Comparison of ENCODE assay signal across 26 cellular contexts in the genomic region with DNA sequence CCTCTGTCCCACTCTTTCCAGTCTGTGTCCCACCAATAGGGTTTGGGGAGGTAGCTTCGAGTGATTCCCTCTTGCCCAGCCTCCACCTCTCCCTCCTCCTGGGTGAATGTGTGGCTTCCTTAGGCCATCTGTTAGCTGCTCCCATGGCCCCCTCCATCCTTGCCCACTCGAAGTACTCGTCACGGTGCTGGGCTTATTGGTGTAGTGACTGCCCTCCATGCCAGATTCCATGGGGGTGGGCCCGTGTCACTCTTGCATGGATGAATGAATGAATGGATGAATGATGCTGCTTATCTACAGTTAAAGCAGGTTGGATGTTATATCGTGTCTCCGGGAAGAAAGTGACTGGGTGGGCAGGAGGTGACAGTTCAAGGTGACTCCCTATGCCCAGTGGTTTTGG. TPM values are rescaled to one million over a fixed set of nuclear protein-coding genes. Genes with fewer than 3 reads are reported as not detected.
"Had no signal": no experiment of that assay in that cellular context is flagged by ENCODE, and none has a peak within 500 bp of the region (broad histone marks: within the 10 kb centered on the region; RNA-seq: fewer than 3 reads in every experiment).

No MANE protein-coding gene starts in this region.

- H3K27ac ChIP-seq: colonic mucosa, epithelial cell of prostate, lower lobe of right lung, ovary, right lobe of liver, thyroid gland, upper lobe of right lung had no signal

- H3K36me3 Mint-ChIP-seq: naive thymus-derived CD8-positive, alpha-beta T cell; stimulated activated effector memory CD8-positive, alpha-beta T cell treated with anti-CD3 and anti-CD28 coated beads, Interleukin-12 subunit alpha, Interleukin-12 subunit beta, amount 100 ng/mL, for 72 hours had no signal

- H3K9me3 Mint-ChIP-seq: dendritic cell treated with granulocyte-macrophage colony-stimulating factor and Interleukin-4, amounts not matched to agents 40 ng/mL and 50 ng/mL, for 4 days; endodermal cell; naive thymus-derived CD8-positive, alpha-beta T cell; nephron progenitor cell; stimulated activated effector memory CD8-positive, alpha-beta T cell treated with anti-CD3 and anti-CD28 coated beads, Interleukin-12 subunit alpha, Interleukin-12 subunit beta, amount 100 ng/mL, for 72 hours had no signal

- H3K36me3 ChIP-seq: colonic mucosa, heart left ventricle, lower lobe of right lung, ovary, right lobe of liver, stomach, thyroid gland, upper lobe of right lung had no signal

- H3K4me3 ChIP-seq: colonic mucosa, gastroesophageal sphincter, heart left ventricle, lower lobe of right lung, ovary, right lobe of liver, smooth muscle cell, stomach, thyroid gland, upper lobe of right lung had no signal

- ATAC-seq: esophagus mucosa; gastroesophageal sphincter; heart left ventricle; left ventricle myocardium superior; lower lobe of right lung; naive thymus-derived CD8-positive, alpha-beta T cell; right lobe of liver; stimulated activated effector memory CD8-positive, alpha-beta T cell treated with anti-CD3 and anti-CD28 coated beads, Interleukin-12 subunit alpha, Interleukin-12 subunit beta, amount 100 ng/mL, for 72 hours; upper lobe of right lung had no signal

- H3K27me3 ChIP-seq: colonic mucosa, gastroesophageal sphincter, ovary, right lobe of liver, thyroid gland had no signal

- H3K9me3 ChIP-seq: colonic mucosa, gastroesophageal sphincter, heart left ventricle, lower lobe of right lung, ovary, right lobe of liver, stomach, thyroid gland, upper lobe of right lung had no signal

- H3K27ac Mint-ChIP-seq: dendritic cell treated with granulocyte-macrophage colony-stimulating factor and Interleukin-4, amounts not matched to agents 40 ng/mL and 50 ng/mL, for 4 days; endodermal cell; stimulated activated effector memory CD8-positive, alpha-beta T cell treated with anti-CD3 and anti-CD28 coated beads, Interleukin-12 subunit alpha, Interleukin-12 subunit beta, amount 100 ng/mL, for 72 hours had no signal

- FAIRE-seq: islet of Langerhans had no signal

- H3K4me3 Mint-ChIP-seq: dendritic cell treated with granulocyte-macrophage colony-stimulating factor and Interleukin-4, amounts not matched to agents 40 ng/mL and 50 ng/mL, for 4 days; endodermal cell; naive thymus-derived CD8-positive, alpha-beta T cell; nephron progenitor cell; stimulated activated effector memory CD8-positive, alpha-beta T cell treated with anti-CD3 and anti-CD28 coated beads, Interleukin-12 subunit alpha, Interleukin-12 subunit beta, amount 100 ng/mL, for 72 hours had no signal

- H3K4me1 ChIP-seq: colonic mucosa, right lobe of liver had no signal

- H3K4me1 Mint-ChIP-seq: naive thymus-derived CD8-positive, alpha-beta T cell; stimulated activated effector memory CD8-positive, alpha-beta T cell treated with anti-CD3 and anti-CD28 coated beads, Interleukin-12 subunit alpha, Interleukin-12 subunit beta, amount 100 ng/mL, for 72 hours had no signal

- DNase-seq: colonic mucosa; effector CD8-positive, alpha-beta T cell; foreskin fibroblast; hippocampal formation; lower lobe of right lung; nephron progenitor cell; occipital lobe; stimulated activated CD4-positive, alpha-beta T cell treated with anti-CD3 and anti-CD28 coated beads, Interleukin-2, amount 100 ng/mL, for 24 hours; stimulated activated CD4-positive, alpha-beta T cell treated with anti-CD3 and anti-CD28 coated beads, Interleukin-4, amount 100 ng/mL, for 24 hours; stimulated activated naive CD4-positive, alpha-beta T cell treated with Interleukin-2 at 50 U/mL for 16 hours; stomach had no signal

RNA-seq across cellular contexts. Expression of a gene that starts 19.1 kb away (rescaled TPM):
- total RNA-seq: naive thymus-derived CD8-positive, alpha-beta T cell; occipital lobe had no signal
- polyA plus RNA-seq: naive thymus-derived CD8-positive, alpha-beta T cell; smooth muscle cell had no signal
